ENCODE assay signal across 8 cellular contexts in the genomic region with DNA sequence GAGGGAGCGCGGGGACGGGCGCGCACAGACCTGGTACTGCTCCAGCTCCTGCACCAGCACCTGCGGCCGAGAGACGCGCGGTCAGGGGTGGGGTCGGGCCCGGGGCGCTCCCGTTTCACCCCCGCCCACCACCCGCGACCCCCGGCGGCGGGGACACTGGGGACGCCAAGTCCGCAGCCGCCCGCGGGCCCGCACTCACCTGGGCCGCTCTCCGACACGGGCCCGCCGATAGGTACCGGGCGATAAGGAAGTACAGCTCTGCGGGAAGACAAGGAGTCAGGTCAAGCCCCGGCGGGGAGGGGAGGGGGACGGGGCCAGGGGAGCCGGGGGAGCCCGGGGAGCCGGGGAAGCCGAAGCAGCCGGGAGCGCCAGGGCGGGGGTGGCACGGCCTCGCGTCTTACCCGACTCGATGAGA. TPM values are rescaled to one million over a fixed set of nuclear protein-coding genes. Genes with fewer than 3 reads are reported as not detected.
A peak's percentile ranks its signal among the peaks of the same experiment; 100 is the strongest.
DNase-seq lines count a peak whose midpoint lies in the region; ATAC-seq, FAIRE-seq and TF ChIP-seq lines count a peak whose summit lies in the region.

No MANE protein-coding gene starts in this region.

- H3K27ac ChIP-seq in Panc1 (ENCODE audit: low read length) (no peak overlapping the region), substantia nigra (ENCODE audit: low read depth, low read length, poor library complexity, severe bottlenecking) (peak overlapping the region; percentile 94)

- peaks cover 8% of the 10 kb centered on the region; the same call in 1 of the 2 replicates for H3K36me3 ChIP-seq in Panc1 (ENCODE audit: control insufficient read depth, insufficient read depth, low read length)
- H3K36me3 ChIP-seq in bronchial epithelial cell (ENCODE audit: control insufficient read depth, insufficient read depth, low read length): peaks cover 8% of the 10 kb centered on the region

- no peak for TF ChIP-seq POLR2A in lower leg skin (IDR thresholded peaks at IDR 0.05)

- WGBS in lower leg skin, 2 donors: 0% methylated on average over 2 of the region's 49 CpGs; no CpG with 5 or more reads in 1 of the 2 donors

- intact Hi-C loops in Panc1 (cut with micrococcal nuclease; ENCODE audit: unreplicated experiment) (no loop called here), lower leg skin (cut with DNase I; ENCODE audit: low total_unique reads) (loop anchor here (5.0 kb wide), 1 partner anchor 74 kb away; no protein-coding TSS in a partner anchor)

- TF ChIP-seq CTCF in Panc1 (IDR thresholded peaks at IDR 0.05): no peak
- no peak for TF ChIP-seq CTCF in bronchial epithelial cell (IDR thresholded peaks at IDR 0.05; ENCODE audit: insufficient read depth, low read length, severe bottlenecking)
- no peak for TF ChIP-seq CTCF in lower leg skin (IDR thresholded peaks at IDR 0.05)

- FAIRE-seq in bronchial epithelial cell (lab: Jason Lieb, UNC): no peak

- CTCF ChIA-PET in Panc1 (lab: Charles Lee): interaction anchor here (0.6 kb wide), 1 partner anchor 14 kb away, joined by 5 read pairs; no protein-coding TSS in a partner anchor

- POLR2A ChIA-PET in Panc1 (lab: Charles Lee): interaction anchor here (0.6 to 0.7 kb wide), 3 partner anchors 24 to 133 kb away, joined by 3 to 8 read pairs (median 3); a partner anchor contains a TSS

- DNase-seq in NCI-H345 (lab: John Stamatoyannopoulos, UW): peak; percentile 63
- no peak for DNase-seq in NCI-H345 treated with DMSO at 0.1 percent for 48 hours (lab: John Stamatoyannopoulos, UW; ENCODE audit: unreplicated experiment)
- DNase-seq in Panc1 (ENCODE audit: low read depth, low spot score): no peak
- no peak for DNase-seq in bronchial epithelial cell (ENCODE audit: low read depth)
- DNase-seq in lower leg skin (ENCODE audit: low spot score in 2 of 2): peak; percentile 28 to 89
- peak in 34 of 49 donors; percentile 22 to 83 (median 58) for DNase-seq in substantia nigra (lab: John Stamatoyannopoulos, UW)
- DNase-seq in HCEC 1CT: no peak

- H3K4me3 ChIP-seq in Panc1 (ENCODE audit: low read depth in 2 of 2, low read length in 2 of 2): peak overlapping the region; percentile 65 to 71
- peak overlapping the region; percentile 95 for H3K4me3 ChIP-seq in bronchial epithelial cell (ENCODE audit: low read depth, low read length)
- peak overlapping the region; percentile 87 for H3K4me3 ChIP-seq in lower leg skin (ENCODE audit: low read depth, poor library complexity, severe bottlenecking)

- H3K27me3 ChIP-seq in Panc1 (ENCODE audit: control insufficient read depth, insufficient read depth, low read length) (no peaks in the 10 kb centered on the region), bronchial epithelial cell (ENCODE audit: control insufficient read depth, insufficient read depth, low read length) (no peaks in the 10 kb centered on the region)

- peaks cover 6% of the 10 kb centered on the region for H3K4me1 ChIP-seq in Panc1 (ENCODE audit: control insufficient read depth, insufficient read depth, low read length)

- peak; percentile 7 for ATAC-seq in HG02588 (IDR thresholded peaks at IDR 0.05; ENCODE audit: unreplicated experiment)
- peak; percentile 39 for ATAC-seq in Panc1

- H3K9me3 ChIP-seq in Panc1 (ENCODE audit: control insufficient read depth, insufficient read depth, low read depth, low read length): no peaks in the 10 kb centered on the region

- in situ Hi-C loops in Panc1 (cut with HindIII; ENCODE audit: low pct_unique_long_range_greater_than_20kb, low sequenced_read_pairs): no loop called here

- BruUV-seq in Panc1 (replicated peaks; lab: Mats Ljungman, UMichigan): no TSS peak

RNA-seq across cellular contexts. Expression of gene BRWD1, which starts 0.4 kb away (rescaled TPM):
- total RNA-seq in Panc1 (2021; ENCODE audit: unreplicated experiment) (26.2 TPM), bronchial epithelial cell (70.5 and 71.6 TPM in 2 replicates), lower leg skin (10 to 100 TPM; 42.2 to 57.2 (median 52.6) TPM)
- 10.0 TPM for polyA plus RNA-seq in Panc1 (2012; ENCODE audit: insufficient read length)

RNA-seq across cellular contexts. Expression of gene HMGN1, which starts 35.8 kb away (rescaled TPM):
- total RNA-seq in Panc1 (2021; ENCODE audit: unreplicated experiment) (293 TPM), bronchial epithelial cell (341 and 362 TPM in 2 replicates), lower leg skin (100 to 1,000 TPM; 103 to 126 (median 111) TPM)
- polyA plus RNA-seq in Panc1 (2012; ENCODE audit: insufficient read length): 300 TPM

Comparison
In these comparisons a context has a peak if more than half of its experiments do, and no peak if none do; other contexts are left out.
1. DNase-seq: peak in NCI-H345 (single experiment), lower leg skin (2 of 2) and substantia nigra (34 of 49); none in NCI-H345 treated with DMSO at 0.1 percent for 48 hours (single experiment), Panc1 (single experiment), bronchial epithelial cell (single experiment) and HCEC 1CT (single experiment).
2. Peak in every context shown above with its lines, with median percentiles within 50 percentile points of each other: H3K4me3 ChIP-seq.